ENCODE assay signal across 16 cellular contexts in genomic region chr1:26938659-26939025, GRCh38. TPM values are rescaled to one million over a fixed set of nuclear protein-coding genes. Genes with fewer than 3 reads are reported as not detected.
A peak's percentile ranks its signal among the peaks of the same experiment; 100 is the strongest.
DNase-seq lines count a peak whose midpoint lies in the region; ATAC-seq and TF ChIP-seq lines count a peak whose summit lies in the region.
"Had no signal": no experiment of that assay in that cellular context is flagged by ENCODE, and none has a peak within 500 bp of the region (broad histone marks: within the 10 kb centered on the region; RNA-seq: fewer than 3 reads in every experiment).

No MANE protein-coding gene starts in this region.

- CTCF ChIA-PET in WTC11 (lab: Charles Lee): no interaction called here

- WGBS in heart left ventricle, 4 donors: 84 to 100% (median 92%) methylated on average over 1 to 2 of the region's 2 CpGs
- no CpG with 5 or more reads among the region's 2 CpGs for WGBS in right lobe of liver (ENCODE audit: insufficient coverage, low coverage, low lambda C conversion rate, missing lambda C conversion rate)

- H3K27me3 Mint-ChIP-seq in GM23338 (ENCODE audit: insufficient read depth, low read depth, poor library complexity): peaks cover 3% of the 10 kb centered on the region
- no peaks in the 10 kb centered on the region for H3K27me3 Mint-ChIP-seq in WTC11 (ENCODE audit: low read depth)
- H3K27me3 Mint-ChIP-seq: CD4-positive, CD25-positive, alpha-beta regulatory T cell had no signal

- H3K79me2 ChIP-seq in GM23338 (replicated peaks; ENCODE audit: insufficient read depth): peaks cover 35% of the 10 kb centered on the region

- peaks cover 12% of the 10 kb centered on the region; the same call in 1 of the 2 replicates for H3F3A ChIP-seq in GM23338 (replicated peaks; ENCODE audit: low read depth)

- H3K4me3 ChIP-seq in GM23338 (no peak overlapping the region), heart left ventricle (no peak overlapping the region), right lobe of liver (no peak overlapping the region), left lung (no peak overlapping the region)
- H3K4me3 ChIP-seq: HAP-1 had no signal

- DNase-seq in GM23338 (ENCODE audit: low spot score) (no peak), WTC11 (ENCODE audit: low spot score) (no peak), heart left ventricle (no peak), right lobe of liver (peak in 2 of 3 donors; percentile 71 to 79), left lung (no peak), GM13977 (ENCODE audit: low spot score) (no peak), hippocampal formation (lab: John Stamatoyannopoulos, UW) (no peak)
- DNase-seq: CD4-positive, CD25-positive, alpha-beta regulatory T cell; DMS79; NCI-H1417 treated with DMSO at 0.1 percent for 48 hours; NCI-H2029 treated with DMSO at 0.1 percent for 48 hours; NCI-H2171 treated with DMSO at 0.1 percent for 48 hours; NCI-H82 had no signal

- peaks cover 17% of the 10 kb centered on the region for H4K20me1 ChIP-seq in GM23338 (replicated peaks; ENCODE audit: insufficient read depth)

- H3K36me3 ChIP-seq in GM23338 (ENCODE audit: insufficient read depth) (peaks cover 29% of the 10 kb centered on the region), heart left ventricle (peaks cover 0 to 65% (median 47%) of the 10 kb centered on the region in 9 donors), right lobe of liver (peaks cover 10 to 35% (median 15%) of the 10 kb centered on the region in 4 donors), left lung (peaks cover 0 to 74% of the 10 kb centered on the region in 2 donors)

- H3K4me3 Mint-ChIP-seq in GM23338 (no peak overlapping the region), WTC11 (no peak overlapping the region)
- H3K4me3 Mint-ChIP-seq: CD4-positive, CD25-positive, alpha-beta regulatory T cell had no signal

- H3K9me3 ChIP-seq in heart left ventricle: no peaks in the 10 kb centered on the region
- no peaks in the 10 kb centered on the region for H3K9me3 ChIP-seq in right lobe of liver
- H3K9me3 ChIP-seq in left lung: no peaks in the 10 kb centered on the region
- H3K9me3 ChIP-seq: HAP-1 had no signal

- H3K36me3 Mint-ChIP-seq in GM23338 (ENCODE audit: low read depth): peaks cover 63% of the 10 kb centered on the region
- peaks cover 41% of the 10 kb centered on the region for H3K36me3 Mint-ChIP-seq in WTC11

- H2AFZ ChIP-seq in GM23338: no peak overlapping the region

- no peaks in the 10 kb centered on the region for H3K9me2 ChIP-seq in GM23338 (ENCODE audit: insufficient read depth)

- no peak for TF ChIP-seq CTCF in GM23338 (conservative IDR thresholded peaks at IDR 0.05; ENCODE audit: low read depth in 2 of 2)
- TF ChIP-seq CTCF in WTC11 (IDR thresholded peaks at IDR 0.05): no peak
- no peak for TF ChIP-seq CTCF in heart left ventricle (IDR thresholded peaks at IDR 0.05)
- TF ChIP-seq CTCF in right lobe of liver (IDR thresholded peaks at IDR 0.05): peak in 2 of 4 donors; percentile 3 to 9
- no peak for TF ChIP-seq CTCF in left lung (IDR thresholded peaks at IDR 0.05)
- TF ChIP-seq CTCF in GM13977 (IDR thresholded peaks at IDR 0.05; ENCODE audit: extremely low read depth, insufficient read depth, missing control alignments): no peak

- H3K9me3 Mint-ChIP-seq in GM23338: no peaks in the 10 kb centered on the region
- no peaks in the 10 kb centered on the region for H3K9me3 Mint-ChIP-seq in WTC11
- H3K9me3 Mint-ChIP-seq: CD4-positive, CD25-positive, alpha-beta regulatory T cell had no signal

- TF ChIP-seq POLR2A in heart left ventricle (IDR thresholded peaks at IDR 0.05): no peak
- no peak for TF ChIP-seq POLR2A in right lobe of liver (IDR thresholded peaks at IDR 0.05)

- no peaks in the 10 kb centered on the region for H3K27me3 ChIP-seq in GM23338 (ENCODE audit: insufficient read depth)
- H3K27me3 ChIP-seq in heart left ventricle: no peaks in the 10 kb centered on the region
- no peaks in the 10 kb centered on the region for H3K27me3 ChIP-seq in right lobe of liver
- no peaks in the 10 kb centered on the region for H3K27me3 ChIP-seq in left lung

- in situ Hi-C loops in GM13977 (cut with MboI; ENCODE audit: low pct_unique_long_range_greater_than_20kb, low sequenced_read_pairs, unreplicated experiment): no loop called here

- intact Hi-C loops in heart left ventricle (cut with DNase I): no loop called here
- intact Hi-C loops in right lobe of liver (cut with DNase I): no loop called here
- intact Hi-C loops in left lung (cut with DNase I): no loop called here

- no peak for ATAC-seq in GM23338
- ATAC-seq in WTC11: no peak
- peak in 1 of 4 donors; percentile 9 for ATAC-seq in heart left ventricle
- peak; percentile 27 to 63 (median 56) for ATAC-seq in right lobe of liver
- no peak for ATAC-seq in left lung

- H3K4me2 ChIP-seq in GM23338: no peak overlapping the region

- H3K27ac ChIP-seq in GM23338 (ENCODE audit: low read depth): no peak overlapping the region
- H3K27ac ChIP-seq in heart left ventricle: peak overlapping the region in 9 of 12 donors; percentile 27 to 75 (median 68)
- H3K27ac ChIP-seq in right lobe of liver: peak overlapping the region; percentile 47 to 86 (median 66)
- no peak overlapping the region for H3K27ac ChIP-seq in left lung
- H3K27ac ChIP-seq: HL-60 had no signal

- POLR2A ChIA-PET in WTC11 (lab: Charles Lee): no interaction called here

- H3K27ac Mint-ChIP-seq in GM23338 (peak overlapping the region; percentile 79), WTC11 (peak overlapping the region; percentile 57; the same call in 1 of the 2 replicates)

- H3K4me1 ChIP-seq in GM23338 (ENCODE audit: insufficient read depth): 0 out of 2 replicates have a peak, but pooled peaks cover 7% of the 10 kb centered on the region
- peaks cover 0 to 40% (median 11%) of the 10 kb centered on the region in 12 donors for H3K4me1 ChIP-seq in heart left ventricle
- H3K4me1 ChIP-seq in right lobe of liver: peaks cover 0 to 64% (median 24%) of the 10 kb centered on the region in 4 donors
- peaks cover 0 to 5% of the 10 kb centered on the region in 2 donors for H3K4me1 ChIP-seq in left lung
- H3K4me1 ChIP-seq: HAP-1 had no signal

- H3K4me1 Mint-ChIP-seq in GM23338: 0 out of 3 replicates have a peak, but pooled peaks cover 3% of the 10 kb centered on the region
- no peaks in the 10 kb centered on the region; the same call in 1 of the 2 replicates for H3K4me1 Mint-ChIP-seq in WTC11

TF ChIP-seq in GM23338, 12 proteins besides CTCF, POLR2A, EP300 and RAD21 (continues in another document):
- TF ChIP-seq POLR2AphosphoS5 (IDR thresholded peaks at IDR 0.05; ENCODE audit: low read depth): no peak
- no peak for TF ChIP-seq CREB1 (CRISPR knock-in tag; IDR thresholded peaks at IDR 0.05; ENCODE audit: low read depth)
- TF ChIP-seq EZH2phosphoT487 (IDR thresholded peaks at IDR 0.05; ENCODE audit: unreplicated experiment): no peak

TF ChIP-seq in WTC11, 78 proteins besides CTCF, POLR2A, EP300 and RAD21:
- no peak for TF ChIP-seq IRF1 (CRISPR knock-in tag; IDR thresholded peaks at IDR 0.05)
- no peak for TF ChIP-seq ZNF219 (CRISPR knock-in tag; IDR thresholded peaks at IDR 0.05; ENCODE audit: borderline replicate concordance)
- TF ChIP-seq ATF3 (CRISPR knock-in tag; conservative IDR thresholded peaks at IDR 0.05): no peak

RNA-seq across cellular contexts. Expression of gene NUDC, which starts 17.1 kb away (rescaled TPM):
- total RNA-seq in GM23338 (2014; rRNA removed; shearing (Covaris generic)): 84.3 and 96.2 TPM in 2 replicates
- polyA plus RNA-seq in GM23338 (2016; fragmentation: Nextera tagmentation; extraction: Ambion mirVana) (206 and 224 TPM in 2 replicates), heart left ventricle (10 to 100 TPM; 69.7 to 99.6 TPM)
- total RNA-seq in WTC11 (2021) (101 to 118 TPM (median 108 TPM) in 3 replicates), heart left ventricle (10 to 100 TPM; 53.6 to 78.6 (median 57.4) TPM), right lobe of liver (10 to 100 TPM; 40.9 to 60.8 (median 48.4) TPM), left lung (10 to 100 TPM; 56.2 to 65.8 TPM)

RNA-seq across cellular contexts. Expression of gene KDF1, which starts 21.6 kb away (rescaled TPM):
- total RNA-seq in GM23338 (2014; rRNA removed; shearing (Covaris generic)): 18.0 and 21.1 TPM in 2 replicates
- polyA plus RNA-seq in GM23338 (2016; fragmentation: Nextera tagmentation; extraction: Ambion mirVana) (13.6 and 17.4 TPM in 2 replicates), heart left ventricle (under 1 TPM in 1 of 2 donors, not detected in 1; 0.03 TPM)
- total RNA-seq in WTC11 (2021) (18.9 to 19.8 TPM (median 19.0 TPM) in 3 replicates), heart left ventricle (under 1 TPM in 2 of 9 donors, not detected in 7; 0.12 to 0.45 TPM), right lobe of liver (1 to 10 TPM; 1.1 to 4.1 (median 2.5) TPM), left lung (10 to 100 TPM in 1 of 2 donors, 1 to 10 TPM in 1; 8.6 to 12.1 TPM)
- total RNA-seq: NCI-H460 had no signal

RNA-seq across cellular contexts. Expression of gene NR0B2, which starts 24.9 kb away (rescaled TPM):
- not detected in 2 replicates for total RNA-seq in GM23338 (2014; rRNA removed; shearing (Covaris generic))
- polyA plus RNA-seq in GM23338 (2016; fragmentation: Nextera tagmentation; extraction: Ambion mirVana): 0.18 TPM in 1 of 2 replicates, not detected in the other
- total RNA-seq in WTC11 (2021): not detected in 3 replicates
- total RNA-seq in heart left ventricle: 10 to 100 TPM in 2 of 9 donors, 1 to 10 TPM in 7; 2.4 to 19.2 (median 6.6) TPM
- polyA plus RNA-seq in heart left ventricle: 1 to 10 TPM; 2.0 to 6.6 TPM
- total RNA-seq in right lobe of liver: 10 to 100 TPM; 25.6 to 69.6 (median 43.0) TPM
- total RNA-seq in left lung: 1 to 10 TPM; 1.2 to 7.8 TPM
- total RNA-seq: CD4-positive, CD25-positive, alpha-beta regulatory T cell; NCI-H460 had no signal
- polyA plus RNA-seq: CD4-positive, CD25-positive, alpha-beta regulatory T cell had no signal

RNA-seq across cellular contexts. Expression of gene GPATCH3, which starts 38.4 kb away (rescaled TPM):
- 10.5 and 15.6 TPM in 2 replicates for total RNA-seq in GM23338 (2014; rRNA removed; shearing (Covaris generic))
- polyA plus RNA-seq in GM23338 (2016; fragmentation: Nextera tagmentation; extraction: Ambion mirVana) (9.8 and 13.0 TPM in 2 replicates), heart left ventricle (10 to 100 TPM in 1 of 2 donors, 1 to 10 TPM in 1; 7.7 to 11.7 TPM)
- total RNA-seq in WTC11 (2021) (16.1 to 19.2 TPM (median 16.3 TPM) in 3 replicates), heart left ventricle (10 to 100 TPM in 3 of 9 donors, 1 to 10 TPM in 6; 6.0 to 14.9 (median 9.0) TPM), right lobe of liver (1 to 10 TPM; 6.0 to 8.1 (median 7.1) TPM), left lung (10 to 100 TPM; 16.2 to 16.3 TPM)

RNA-seq across cellular contexts. Expression of gene GPN2, which starts 48.6 kb away (rescaled TPM):
- 10.1 and 13.8 TPM in 2 replicates for total RNA-seq in GM23338 (2014; rRNA removed; shearing (Covaris generic))
- polyA plus RNA-seq in GM23338 (2016; fragmentation: Nextera tagmentation; extraction: Ambion mirVana) (18.2 and 19.4 TPM in 2 replicates), heart left ventricle (10 to 100 TPM; 12.0 to 15.7 TPM)
- total RNA-seq in WTC11 (2021) (31.7 to 38.5 TPM (median 34.2 TPM) in 3 replicates), heart left ventricle (10 to 100 TPM in 8 of 9 donors, 1 to 10 TPM in 1; 7.6 to 27.4 (median 17.1) TPM), right lobe of liver (10 to 100 TPM in 4 of 6 experiments, 1 to 10 TPM in 2; 5.6 to 18.3 (median 15.3) TPM), left lung (10 to 100 TPM; 23.5 to 25.1 TPM)

Comparison
In these comparisons a context has a peak if more than half of its experiments do, and no peak if none do; other contexts are left out.
1. ATAC-seq: peak in right lobe of liver (4 of 4); none in GM23338 (single experiment), WTC11 (single experiment) and left lung (single experiment).
2. DNase-seq: peak in right lobe of liver (2 of 3); none in GM23338 (single experiment), WTC11 (single experiment), heart left ventricle (0 of 5), left lung (0 of 2), GM13977 (single experiment) and hippocampal formation (0 of 2).
3. H3K27ac ChIP-seq: peak in heart left ventricle (9 of 12) and right lobe of liver (3 of 3); none in GM23338 (single experiment) and left lung (0 of 2).